In the genomic region with DNA sequence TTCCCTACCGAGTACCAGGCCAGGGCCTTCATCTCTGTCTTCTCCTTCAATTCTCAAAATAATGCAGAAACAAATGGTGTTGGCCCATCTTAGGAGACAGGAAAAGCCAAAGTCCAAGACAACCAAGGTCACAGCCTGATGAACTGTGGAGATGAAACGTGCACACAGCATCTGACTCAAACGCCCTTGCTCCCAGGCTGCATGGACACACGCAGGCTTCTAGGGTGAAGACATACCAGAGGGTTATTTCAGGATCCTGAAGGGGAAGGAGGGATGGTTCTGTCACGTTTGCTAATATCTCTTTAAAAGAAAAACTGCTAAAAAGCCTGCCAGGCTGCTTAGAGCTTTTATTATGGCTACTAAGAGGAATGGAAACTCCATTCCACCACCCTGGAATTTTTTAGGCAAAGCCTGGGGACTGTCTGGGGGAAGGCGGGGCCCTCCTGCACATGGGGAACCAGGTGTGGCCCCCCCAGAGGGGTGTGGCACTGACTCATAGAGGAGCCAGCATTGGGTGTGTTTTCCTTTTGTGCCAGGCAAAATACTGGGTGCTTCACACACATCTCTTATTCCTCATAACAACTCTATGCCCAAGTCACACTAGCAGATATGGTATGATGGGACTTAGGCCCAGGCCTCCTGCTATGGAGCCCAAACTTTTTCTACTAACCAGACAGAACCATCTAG, we compare ENCODE assay signal across 1 cellular context.
TF ChIP-seq lines count a peak whose summit lies in the region.

No MANE protein-coding gene starts in this region.

TF ChIP-seq in GM23338, 12 proteins besides CTCF, POLR2A, EP300 and RAD21 (continued from another document):
- TF ChIP-seq JUNB (IDR thresholded peaks at IDR 0.05; ENCODE audit: unreplicated experiment) (no peak), STAT1 (IDR thresholded peaks at IDR 0.05; ENCODE audit: unreplicated experiment) (no peak), CREB1 (CRISPR knock-in tag; IDR thresholded peaks at IDR 0.05; ENCODE audit: low read depth) (no peak), EZH2 (IDR thresholded peaks at IDR 0.05; ENCODE audit: low read depth, unreplicated experiment) (no peak), NANOG (IDR thresholded peaks at IDR 0.05; ENCODE audit: borderline replicate concordance) (no peak), EZH2phosphoT487 (IDR thresholded peaks at IDR 0.05; ENCODE audit: unreplicated experiment) (no peak), ZNF114 (CRISPR knock-in tag; IDR thresholded peaks at IDR 0.05) (no peak)
- TF ChIP-seq, protein P1, sequence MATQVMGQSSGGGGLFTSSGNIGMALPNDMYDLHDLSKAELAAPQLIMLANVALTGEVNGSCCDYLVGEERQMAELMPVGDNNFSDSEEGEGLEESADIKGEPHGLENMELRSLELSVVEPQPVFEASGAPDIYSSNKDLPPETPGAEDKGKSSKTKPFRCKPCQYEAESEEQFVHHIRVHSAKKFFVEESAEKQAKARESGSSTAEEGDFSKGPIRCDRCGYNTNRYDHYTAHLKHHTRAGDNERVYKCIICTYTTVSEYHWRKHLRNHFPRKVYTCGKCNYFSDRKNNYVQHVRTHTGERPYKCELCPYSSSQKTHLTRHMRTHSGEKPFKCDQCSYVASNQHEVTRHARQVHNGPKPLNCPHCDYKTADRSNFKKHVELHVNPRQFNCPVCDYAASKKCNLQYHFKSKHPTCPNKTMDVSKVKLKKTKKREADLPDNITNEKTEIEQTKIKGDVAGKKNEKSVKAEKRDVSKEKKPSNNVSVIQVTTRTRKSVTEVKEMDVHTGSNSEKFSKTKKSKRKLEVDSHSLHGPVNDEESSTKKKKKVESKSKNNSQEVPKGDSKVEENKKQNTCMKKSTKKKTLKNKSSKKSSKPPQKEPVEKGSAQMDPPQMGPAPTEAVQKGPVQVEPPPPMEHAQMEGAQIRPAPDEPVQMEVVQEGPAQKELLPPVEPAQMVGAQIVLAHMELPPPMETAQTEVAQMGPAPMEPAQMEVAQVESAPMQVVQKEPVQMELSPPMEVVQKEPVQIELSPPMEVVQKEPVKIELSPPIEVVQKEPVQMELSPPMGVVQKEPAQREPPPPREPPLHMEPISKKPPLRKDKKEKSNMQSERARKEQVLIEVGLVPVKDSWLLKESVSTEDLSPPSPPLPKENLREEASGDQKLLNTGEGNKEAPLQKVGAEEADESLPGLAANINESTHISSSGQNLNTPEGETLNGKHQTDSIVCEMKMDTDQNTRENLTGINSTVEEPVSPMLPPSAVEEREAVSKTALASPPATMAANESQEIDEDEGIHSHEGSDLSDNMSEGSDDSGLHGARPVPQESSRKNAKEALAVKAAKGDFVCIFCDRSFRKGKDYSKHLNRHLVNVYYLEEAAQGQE (IDR thresholded peaks at IDR 0.05; ENCODE audit: unreplicated experiment), result no peak
